Comparison of ENCODE assay signal across 28 cellular contexts in the genomic region with DNA sequence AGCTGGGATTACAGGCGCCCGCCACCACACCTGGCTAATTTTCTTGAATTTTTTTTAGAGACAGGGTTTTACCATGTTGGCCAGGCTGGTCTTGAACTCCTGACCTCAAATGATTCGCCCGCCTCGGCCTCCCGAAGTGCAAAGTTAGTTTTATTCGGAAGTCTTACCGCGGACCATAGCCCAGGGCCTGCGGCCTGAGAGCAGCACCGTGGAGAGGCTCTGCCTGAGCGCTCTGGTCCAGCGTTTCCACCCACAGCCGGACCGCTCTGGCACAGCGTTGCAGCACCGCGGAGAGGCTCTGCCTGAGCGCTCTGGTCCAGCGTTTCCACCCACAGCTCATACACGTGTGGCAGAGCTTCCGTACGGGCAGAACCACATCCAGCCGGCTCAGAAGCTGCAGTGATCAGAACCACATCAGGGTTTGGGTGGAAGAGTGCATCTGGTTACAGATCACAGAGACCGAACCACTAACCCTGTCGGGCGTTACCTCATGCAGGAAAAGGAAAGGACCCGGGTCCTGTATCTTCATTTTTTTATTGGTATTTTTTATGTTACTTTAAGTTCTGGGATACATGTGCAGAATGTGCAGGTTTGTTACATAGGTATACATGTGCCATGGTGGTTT.
"Had no signal": no experiment of that assay in that cellular context is flagged by ENCODE, and none has a peak within 500 bp of the region (broad histone marks: within the 10 kb centered on the region; RNA-seq: fewer than 3 reads in every experiment).

No MANE protein-coding gene starts in this region.

- H3K4me1 Mint-ChIP-seq: stimulated activated effector memory CD8-positive, alpha-beta T cell treated with anti-CD3 and anti-CD28 coated beads, Interleukin-12 subunit alpha, Interleukin-12 subunit beta, amount 100 ng/mL, for 72 hours; stimulated activated memory B cell treated with anti-CD40 and anti-IgM and Interleukin-4, amounts not matched to agents 10 μg/mL and 1 μg/mL and 100 μg/mL, for 72 hours; stimulated activated naive B cell treated with anti-CD40 and anti-IgM and Interleukin-4, amounts not matched to agents 10 μg/mL and 1 μg/mL and 100 μg/mL, for 72 hours; stimulated activated naive CD8-positive, alpha-beta T cell treated with anti-CD3 and anti-CD28 coated beads, Interleukin-15, amount 100 ng/mL, for 72 hours had no signal

- H3K9me3 Mint-ChIP-seq: stimulated activated effector memory CD8-positive, alpha-beta T cell treated with anti-CD3 and anti-CD28 coated beads, Interleukin-12 subunit alpha, Interleukin-12 subunit beta, amount 100 ng/mL, for 72 hours; stimulated activated memory B cell treated with anti-CD40 and anti-IgM and Interleukin-4, amounts not matched to agents 10 μg/mL and 1 μg/mL and 100 μg/mL, for 72 hours; stimulated activated naive CD8-positive, alpha-beta T cell treated with anti-CD3 and anti-CD28 coated beads, Interleukin-15, amount 100 ng/mL, for 72 hours; stimulated activated naive CD8-positive, alpha-beta T cell treated with anti-CD3 and anti-CD28 coated beads, Interleukin-15, Interleukin-2, amounts not matched to agents 100 ng/mL and 50 ng/mL, for 24 hours; type B pancreatic cell had no signal

- H3K4me1 ChIP-seq: stomach, suprapubic skin, testis, thyroid gland, tibial artery, transverse colon, upper lobe of left lung, upper lobe of right lung, uterus, vagina had no signal

- H3K27me3 Mint-ChIP-seq: stimulated activated naive B cell treated with anti-CD40 and anti-IgM and Interleukin-4, amounts not matched to agents 10 μg/mL and 1 μg/mL and 100 μg/mL, for 72 hours; stimulated activated naive CD8-positive, alpha-beta T cell treated with anti-CD3 and anti-CD28 coated beads, Interleukin-15, Interleukin-2, amounts not matched to agents 100 ng/mL and 50 ng/mL, for 24 hours had no signal

- H3K36me3 ChIP-seq: stomach, suprapubic skin, thoracic aorta, thyroid gland, tibial artery, tibial nerve, transverse colon, upper lobe of left lung, upper lobe of right lung, uterus, vagina had no signal

- H3K4me3 ChIP-seq: stomach, suprapubic skin, testis, thoracic aorta, thyroid gland, tibial artery, tibial nerve, transverse colon, upper lobe of left lung, upper lobe of right lung, uterus, vagina had no signal

- H3K9me3 ChIP-seq: stomach, suprapubic skin, testis, thoracic aorta, thyroid gland, tibial artery, tibial nerve, transverse colon, upper lobe of left lung, upper lobe of right lung, uterus, vagina had no signal

- H3K27ac ChIP-seq: stomach, suprapubic skin, testis, thoracic aorta, thyroid gland, tibial artery, tibial nerve, transverse colon, upper lobe of left lung, upper lobe of right lung, uterus, vagina had no signal

- H3K4me3 Mint-ChIP-seq: stimulated activated effector memory CD8-positive, alpha-beta T cell treated with anti-CD3 and anti-CD28 coated beads, Interleukin-12 subunit alpha, Interleukin-12 subunit beta, amount 100 ng/mL, for 72 hours; stimulated activated memory B cell treated with anti-CD40 and anti-IgM and Interleukin-4, amounts not matched to agents 10 μg/mL and 1 μg/mL and 100 μg/mL, for 72 hours; stimulated activated naive B cell treated with anti-CD40 and anti-IgM and Interleukin-4, amounts not matched to agents 10 μg/mL and 1 μg/mL and 100 μg/mL, for 72 hours; stimulated activated naive CD8-positive, alpha-beta T cell treated with anti-CD3 and anti-CD28 coated beads, Interleukin-15, amount 100 ng/mL, for 72 hours; stimulated activated naive CD8-positive, alpha-beta T cell treated with anti-CD3 and anti-CD28 coated beads, Interleukin-15, Interleukin-2, amounts not matched to agents 100 ng/mL and 50 ng/mL, for 24 hours; type B pancreatic cell had no signal

- H3K36me3 Mint-ChIP-seq: stimulated activated effector memory CD8-positive, alpha-beta T cell treated with anti-CD3 and anti-CD28 coated beads, Interleukin-12 subunit alpha, Interleukin-12 subunit beta, amount 100 ng/mL, for 72 hours; stimulated activated memory B cell treated with anti-CD40 and anti-IgM and Interleukin-4, amounts not matched to agents 10 μg/mL and 1 μg/mL and 100 μg/mL, for 72 hours; stimulated activated naive B cell treated with anti-CD40 and anti-IgM and Interleukin-4, amounts not matched to agents 10 μg/mL and 1 μg/mL and 100 μg/mL, for 72 hours; type B pancreatic cell had no signal

- H3K27ac Mint-ChIP-seq: stimulated activated effector memory CD8-positive, alpha-beta T cell treated with anti-CD3 and anti-CD28 coated beads, Interleukin-12 subunit alpha, Interleukin-12 subunit beta, amount 100 ng/mL, for 72 hours; stimulated activated memory B cell treated with anti-CD40 and anti-IgM and Interleukin-4, amounts not matched to agents 10 μg/mL and 1 μg/mL and 100 μg/mL, for 72 hours; stimulated activated naive B cell treated with anti-CD40 and anti-IgM and Interleukin-4, amounts not matched to agents 10 μg/mL and 1 μg/mL and 100 μg/mL, for 72 hours; stimulated activated naive CD8-positive, alpha-beta T cell treated with anti-CD3 and anti-CD28 coated beads, Interleukin-15, amount 100 ng/mL, for 72 hours; stimulated activated naive CD8-positive, alpha-beta T cell treated with anti-CD3 and anti-CD28 coated beads, Interleukin-15, Interleukin-2, amounts not matched to agents 100 ng/mL and 50 ng/mL, for 24 hours; type B pancreatic cell had no signal

- H3K27me3 ChIP-seq: testis, thyroid gland, tibial nerve, transverse colon, upper lobe of left lung, uterus, vagina had no signal

- DNase-seq: stimulated activated CD4-positive, alpha-beta T cell treated with anti-CD3 and anti-CD28 coated beads, Interleukin-2, amount 100 ng/mL, for 48 hours; stimulated activated CD4-positive, alpha-beta T cell treated with anti-CD3 and anti-CD28 coated beads, Interleukin-4, amount 100 ng/mL, for 1 hour; stimulated activated CD4-positive, alpha-beta T cell treated with anti-CD3 and anti-CD28 coated beads, Interleukin-4, amount 100 ng/mL, for 24 hours; stimulated activated CD4-positive, alpha-beta T cell treated with anti-CD3 and anti-CD28 coated beads, Interleukin-4, amount 100 ng/mL, for 4 hours; stimulated activated CD8-positive, alpha-beta memory T cell treated with anti-CD3 and anti-CD28 coated beads, Interleukin-4, amount 100 ng/mL, for 48 hours; stimulated activated naive B cell treated with anti-CD40 and anti-IgM and Interleukin-4, amounts not matched to agents 10 μg/mL and 1 μg/mL and 100 μg/mL, for 72 hours; stimulated activated naive CD4-positive, alpha-beta T cell; stimulated activated naive CD4-positive, alpha-beta T cell treated with Interleukin-2 at 50 U/mL for 16 hours; stimulated activated naive CD8-positive, alpha-beta T cell treated with anti-CD3 and anti-CD28 coated beads, Interleukin-15, amount 100 ng/mL, for 72 hours; stimulated activated naive CD8-positive, alpha-beta T cell treated with anti-CD3 and anti-CD28 coated beads, Interleukin-15, Interleukin-2, amounts not matched to agents 100 U/mL and 50 U/mL, for 24 hours; stomach; substantia nigra; testis; thyroid gland; tibial artery; transverse colon; trophoblast cell; upper lobe of left lung; upper lobe of right lung; uterus had no signal

- ATAC-seq: stimulated activated effector memory CD8-positive, alpha-beta T cell treated with anti-CD3 and anti-CD28 coated beads, Interleukin-12 subunit alpha, Interleukin-12 subunit beta, amount 100 ng/mL, for 72 hours; stimulated activated memory B cell treated with anti-CD40 and anti-IgM and Interleukin-4, amounts not matched to agents 10 μg/mL and 1 μg/mL and 100 μg/mL, for 72 hours; stimulated activated naive B cell treated with anti-CD40 and anti-IgM and Interleukin-4, amounts not matched to agents 10 μg/mL and 1 μg/mL and 100 μg/mL, for 72 hours; stimulated activated naive CD8-positive, alpha-beta T cell treated with anti-CD3 and anti-CD28 coated beads, Interleukin-15, amount 100 ng/mL, for 72 hours; stimulated activated naive CD8-positive, alpha-beta T cell treated with anti-CD3 and anti-CD28 coated beads, Interleukin-15, Interleukin-2, amounts not matched to agents 100 U/mL and 50 U/mL, for 24 hours; upper lobe of right lung had no signal
